In genomic region chr12:124992874-124993567, GRCh38 we compare ENCODE assay signal across 1 cellular context.
TF ChIP-seq lines count a peak whose summit lies in the region.

No MANE protein-coding gene starts in this region.

TF ChIP-seq in GM12878, 131 proteins besides CTCF, POLR2A, EP300 and RAD21 (continued from another document and continues in another):
- peak; percentile 32; the same call in 1 of the 2 replicates for TF ChIP-seq ZBTB40 (IDR thresholded peaks at IDR 0.05; ENCODE audit: borderline replicate concordance)
- no peak for TF ChIP-seq NFXL1 (IDR thresholded peaks at IDR 0.05; ENCODE audit: borderline replicate concordance)
- no peak for TF ChIP-seq HCFC1 (IDR thresholded peaks at IDR 0.05; ENCODE audit: low read length)
- TF ChIP-seq SREBF1 (IDR thresholded peaks at IDR 0.05; ENCODE audit: low read length), result no peak
- no peak for TF ChIP-seq CHD4 (IDR thresholded peaks at IDR 0.05)
- no peak for TF ChIP-seq EGR1 (IDR thresholded peaks at IDR 0.05; ENCODE audit: borderline replicate concordance in 1 of 2, low read depth in 2 of 2, low read length in 2 of 2)
- TF ChIP-seq IRF4 (IDR thresholded peaks at IDR 0.05; ENCODE audit: low read depth, low read length), result 0 out of 2 replicates have a peak, but pooled peaks have one; percentile 31
- TF ChIP-seq NRF1 (conservative IDR thresholded peaks at IDR 0.05; ENCODE audit: low read depth, low read length), result no peak
- peak; percentile 33; the same call in 1 of the 2 replicates for TF ChIP-seq ZNF687 (IDR thresholded peaks at IDR 0.05)
- TF ChIP-seq MEF2B (IDR thresholded peaks at IDR 0.05; ENCODE audit: partially characterized antibody, poor library complexity, severe bottlenecking), result peak; percentile 18
- TF ChIP-seq ZNF622 (IDR thresholded peaks at IDR 0.05), result no peak
- TF ChIP-seq PAX8 (IDR thresholded peaks at IDR 0.05), result no peak
- no peak for TF ChIP-seq FOXM1 (IDR thresholded peaks at IDR 0.05; ENCODE audit: low read depth, low read length)
- TF ChIP-seq CBX3 (IDR thresholded peaks at IDR 0.05; ENCODE audit: borderline replicate concordance, low read depth), result no peak
- no peak for TF ChIP-seq ZBTB4 (CRISPR knock-in tag; IDR thresholded peaks at IDR 0.05)
- no peak for TF ChIP-seq POU2F2 (IDR thresholded peaks at IDR 0.05; ENCODE audit: borderline replicate concordance, low read depth, low read length)
- no peak for TF ChIP-seq BACH1 (IDR thresholded peaks at IDR 0.05; ENCODE audit: borderline replicate concordance)
- TF ChIP-seq TCF12 (IDR thresholded peaks at IDR 0.05; ENCODE audit: low read depth, low read length), result no peak
- no peak for TF ChIP-seq SREBF2 (IDR thresholded peaks at IDR 0.05; ENCODE audit: low read length)
- no peak for TF ChIP-seq FOXK2 (IDR thresholded peaks at IDR 0.05)
- no peak for TF ChIP-seq USF2 (IDR thresholded peaks at IDR 0.05; ENCODE audit: borderline replicate concordance, low read depth, low read length)
- TF ChIP-seq PBX3 (IDR thresholded peaks at IDR 0.05; ENCODE audit: insufficient replicate concordance, low read depth, low read length), result peak; percentile 45
- peak; percentile 52; the same call in 1 of the 2 replicates for TF ChIP-seq NBN (IDR thresholded peaks at IDR 0.05)
- no peak; the same call in 1 of the 2 replicates for TF ChIP-seq NFIC (IDR thresholded peaks at IDR 0.05; ENCODE audit: low read depth, low read length)
- TF ChIP-seq BCL3 (IDR thresholded peaks at IDR 0.05; ENCODE audit: borderline replicate concordance, insufficient read depth, low read depth, low read length, poor library complexity, severe bottlenecking), result no peak
- TF ChIP-seq YBX1 (IDR thresholded peaks at IDR 0.05), result no peak
- no peak for TF ChIP-seq ATF2 (IDR thresholded peaks at IDR 0.05; ENCODE audit: low read length)
- no peak for TF ChIP-seq BCLAF1 (IDR thresholded peaks at IDR 0.05)
- TF ChIP-seq CBFB (IDR thresholded peaks at IDR 0.05; ENCODE audit: low read depth), result no peak
- TF ChIP-seq RUNX3 (IDR thresholded peaks at IDR 0.05; ENCODE audit: low read length), result 0 out of 2 replicates have a peak, but pooled peaks have one; percentile 12
- TF ChIP-seq CEBPZ (IDR thresholded peaks at IDR 0.05; ENCODE audit: low read depth, low read length), result no peak
- TF ChIP-seq SMAD1 (IDR thresholded peaks at IDR 0.05; ENCODE audit: low read depth, partially characterized antibody), result peak; percentile 39
